Comparison of ENCODE assay signal across 1 cellular context in genomic region chr16:25692734-25693508, GRCh38.
TF ChIP-seq lines count a peak whose summit lies in the region.

No MANE protein-coding gene starts in this region.

TF ChIP-seq in HepG2, 621 proteins besides CTCF, POLR2A, EP300 and RAD21 (continued from another document):
- no peak for TF ChIP-seq ZNF383 (CRISPR knock-in tag; IDR thresholded peaks at IDR 0.05; ENCODE audit: borderline replicate concordance)
